25 cellular contexts compared by ENCODE assay signal in genomic region chr16:50804290-50804907, GRCh38.
A peak's percentile ranks its signal among the peaks of the same experiment; 100 is the strongest.
DNase-seq lines count a peak whose midpoint lies in the region; ATAC-seq and TF ChIP-seq lines count a peak whose summit lies in the region.
"Had no signal": no experiment of that assay in that cellular context is flagged by ENCODE, and none has a peak within 500 bp of the region (broad histone marks: within the 10 kb centered on the region; RNA-seq: fewer than 3 reads in every experiment).

No MANE protein-coding gene starts in this region.

- no peak overlapping the region for H3K4me3 ChIP-seq in GM23338
- H3K4me3 ChIP-seq in neuronal stem cell (ENCODE audit: low read length in 2 of 2): no peak overlapping the region

- no peak overlapping the region for H2BK120ac ChIP-seq in neuronal stem cell (ENCODE audit: low read depth, low read length)

- WGBS in neuronal stem cell (ENCODE audit: extremely low coverage in 2 of 2, insufficient read length in 2 of 2, insufficient replicate concordance in 1 of 2), 2 donors: no CpG with 5 or more reads among the region's 10 CpGs

- peaks cover 7% of the 10 kb centered on the region; the same call in 1 of the 2 replicates for H3K4me1 ChIP-seq in GM23338 (ENCODE audit: insufficient read depth)
- peaks cover 14 to 17% of the 10 kb centered on the region in 2 donors for H3K4me1 ChIP-seq in neuronal stem cell (ENCODE audit: control insufficient read depth in 2 of 2, insufficient read depth in 1 of 2, low read depth in 1 of 2, low read length in 2 of 2)
- H3K4me1 ChIP-seq: BE2C had no signal

- no peak overlapping the region for H2AFZ ChIP-seq in GM23338
- no peak overlapping the region for H2AFZ ChIP-seq in neuronal stem cell (ENCODE audit: low read length)

- H3K36me3 ChIP-seq in GM23338 (ENCODE audit: insufficient read depth) (no peaks in the 10 kb centered on the region), neuronal stem cell (replicated peaks in 1 of 2; ENCODE audit: control insufficient read depth in 2 of 2, insufficient read depth in 2 of 2, low read length in 2 of 2) (no peaks in the 10 kb centered on the region)
- H3K36me3 ChIP-seq: BE2C had no signal

- H3K9me3 Mint-ChIP-seq in T-helper 1 cell treated with Interleukin-12 subunit alpha and Interleukin-12 subunit beta and Interleukin-4 antibody, amounts not matched to agents 30 μg/mL and 1 μg/mL, for 36 hours: no peaks in the 10 kb centered on the region
- no peaks in the 10 kb centered on the region for H3K9me3 Mint-ChIP-seq in GM23338
- H3K9me3 Mint-ChIP-seq: CD14-positive monocyte had no signal

- no peaks in the 10 kb centered on the region for H3K79me2 ChIP-seq in GM23338 (replicated peaks; ENCODE audit: insufficient read depth)

- no peak overlapping the region for H3K9ac ChIP-seq in neuronal stem cell (ENCODE audit: low read depth, low read length, poor library complexity)
- H3K9ac ChIP-seq: SK-N-SH had no signal

- peaks cover 12% of the 10 kb centered on the region for H3K4me1 Mint-ChIP-seq in T-helper 1 cell treated with Interleukin-12 subunit alpha and Interleukin-12 subunit beta and Interleukin-4 antibody, amounts not matched to agents 30 μg/mL and 1 μg/mL, for 36 hours (ENCODE audit: low read depth)
- H3K4me1 Mint-ChIP-seq in GM23338: peaks cover 20% of the 10 kb centered on the region

- H3K27me3 ChIP-seq in GM23338 (ENCODE audit: insufficient read depth) (no peaks in the 10 kb centered on the region), neuronal stem cell (ENCODE audit: control insufficient read depth in 3 of 3, insufficient read depth in 3 of 3, low read depth in 1 of 3, low read length in 3 of 3) (no peaks in the 10 kb centered on the region)
- H3K27me3 ChIP-seq: BE2C had no signal

- no peaks in the 10 kb centered on the region for H3K9me3 ChIP-seq in neuronal stem cell (replicated peaks in 1 of 2; ENCODE audit: control insufficient read depth in 2 of 2, insufficient read depth in 1 of 2, low read depth in 1 of 2, low read length in 2 of 2)
- H3K9me3 ChIP-seq: BE2C, SK-N-SH had no signal

- H3K4me3 Mint-ChIP-seq in T-helper 1 cell treated with Interleukin-12 subunit alpha and Interleukin-12 subunit beta and Interleukin-4 antibody, amounts not matched to agents 30 μg/mL and 1 μg/mL, for 36 hours: no peak overlapping the region
- no peak overlapping the region for H3K4me3 Mint-ChIP-seq in GM23338
- H3K4me3 Mint-ChIP-seq: CD14-positive monocyte had no signal

- H4K8ac ChIP-seq in neuronal stem cell (ENCODE audit: low read depth, low read length): no peak overlapping the region

- H3K36me3 Mint-ChIP-seq in T-helper 1 cell treated with Interleukin-12 subunit alpha and Interleukin-12 subunit beta and Interleukin-4 antibody, amounts not matched to agents 30 μg/mL and 1 μg/mL, for 36 hours (ENCODE audit: low read depth): peaks cover 7% of the 10 kb centered on the region
- H3K36me3 Mint-ChIP-seq in GM23338 (ENCODE audit: low read depth): no peaks in the 10 kb centered on the region

- no peak for DNase-seq in T-helper 1 cell
- DNase-seq in GM23338 (ENCODE audit: low spot score): peak; percentile 4
- peak; percentile 30 for DNase-seq in left kidney (ENCODE audit: low read depth, low spot score)
- no peak for DNase-seq in neuronal stem cell (ENCODE audit: low spot score)
- DNase-seq in activated T-cell treated with anti-CD3 and anti-CD28 coated beads for 4 hours: no peak
- no peak for DNase-seq in NCI-H1694 treated with DMSO at 0.1 percent for 48 hours (lab: John Stamatoyannopoulos, UW)
- DNase-seq: ACHN; BE2C; HCEC 1CT; Kasumi-1; NCI-H1105; NCI-H1436 treated with DMSO at 0.1 percent for 48 hours; NCI-H1930; NCI-H2107; NCI-H446; NCI-H524 treated with DMSO at 0.1 percent for 48 hours; NCI-H82; NK-92 treated with Interleukin-12 subunit alpha and Interleukin-12 subunit beta, amount 100 ng/mL, for 24 hours; PC-3; SK-N-SH had no signal

- H3K9me2 ChIP-seq in GM23338 (ENCODE audit: insufficient read depth): no peaks in the 10 kb centered on the region
- H3K9me2 ChIP-seq: SK-N-SH had no signal

- H4K20me1 ChIP-seq in GM23338 (replicated peaks; ENCODE audit: insufficient read depth): no peaks in the 10 kb centered on the region

- H2BK15ac ChIP-seq in neuronal stem cell (ENCODE audit: low read length): no peak overlapping the region

- peak overlapping the region; percentile 6 for H3K18ac ChIP-seq in neuronal stem cell (ENCODE audit: low read length)

- H3K27me3 Mint-ChIP-seq in T-helper 1 cell treated with Interleukin-12 subunit alpha and Interleukin-12 subunit beta and Interleukin-4 antibody, amounts not matched to agents 30 μg/mL and 1 μg/mL, for 36 hours (ENCODE audit: low read depth): no peaks in the 10 kb centered on the region
- H3K27me3 Mint-ChIP-seq in GM23338 (ENCODE audit: insufficient read depth, low read depth, poor library complexity): peaks cover 13% of the 10 kb centered on the region

- no peak overlapping the region for H3K4ac ChIP-seq in neuronal stem cell (ENCODE audit: low read length)

- H3K27ac ChIP-seq in GM23338 (ENCODE audit: low read depth) (no peak overlapping the region), neuronal stem cell (replicated peaks; ENCODE audit: low read length) (no peak overlapping the region)
- H3K27ac ChIP-seq: 22Rv1, HL-60 had no signal

- ATAC-seq in GM23338: peak; percentile 12; the same call in 1 of the 3 replicates
- no peak for ATAC-seq in HG03354 (IDR thresholded peaks at IDR 0.05; ENCODE audit: poor library complexity, severe bottlenecking, unreplicated experiment)
- ATAC-seq: PC-3 had no signal

- no peaks in the 10 kb centered on the region for H3F3A ChIP-seq in GM23338 (replicated peaks; ENCODE audit: low read depth)

- H2BK5ac ChIP-seq in neuronal stem cell (ENCODE audit: low read length): no peak overlapping the region

- H4K91ac ChIP-seq in neuronal stem cell (ENCODE audit: low read depth, low read length, poor library complexity): no peak overlapping the region

- no peak overlapping the region for H3K4me2 ChIP-seq in GM23338
- no peak overlapping the region for H3K4me2 ChIP-seq in neuronal stem cell (ENCODE audit: insufficient read depth, low read length, poor library complexity, severe bottlenecking)
- H3K4me2 ChIP-seq: SK-N-SH had no signal

- peak overlapping the region; percentile 68 for H3K27ac Mint-ChIP-seq in T-helper 1 cell treated with Interleukin-12 subunit alpha and Interleukin-12 subunit beta and Interleukin-4 antibody, amounts not matched to agents 30 μg/mL and 1 μg/mL, for 36 hours
- H3K27ac Mint-ChIP-seq in GM23338: no peak overlapping the region

- no peaks in the 10 kb centered on the region for H3K79me1 ChIP-seq in neuronal stem cell (ENCODE audit: low read depth, low read length)

- no peak for TF ChIP-seq CTCF in GM23338 (conservative IDR thresholded peaks at IDR 0.05; ENCODE audit: low read depth in 2 of 2)

- no peak overlapping the region for H3K14ac ChIP-seq in neuronal stem cell (ENCODE audit: low read length)

- H2AK5ac ChIP-seq in neuronal stem cell (ENCODE audit: low read depth, low read length): peak overlapping the region; percentile 1

- H2BK12ac ChIP-seq in neuronal stem cell (ENCODE audit: low read length): no peak overlapping the region

- H3K23ac ChIP-seq in neuronal stem cell (ENCODE audit: low read depth, low read length, poor library complexity): no peak overlapping the region

TF ChIP-seq in GM23338, 12 proteins besides CTCF, POLR2A, EP300 and RAD21 (continues in another document):
- no peak for TF ChIP-seq ZNF331 (CRISPR knock-in tag; IDR thresholded peaks at IDR 0.05; ENCODE audit: low read depth)
- no peak for TF ChIP-seq ETS1 (IDR thresholded peaks at IDR 0.05)
- TF ChIP-seq EZH2phosphoT487 (IDR thresholded peaks at IDR 0.05; ENCODE audit: unreplicated experiment): no peak
- TF ChIP-seq ZNF114 (CRISPR knock-in tag; IDR thresholded peaks at IDR 0.05): no peak
- TF ChIP-seq REST (IDR thresholded peaks at IDR 0.05; ENCODE audit: unreplicated experiment): no peak
- TF ChIP-seq STAT1 (IDR thresholded peaks at IDR 0.05; ENCODE audit: unreplicated experiment): no peak
- no peak for TF ChIP-seq JUNB (IDR thresholded peaks at IDR 0.05; ENCODE audit: unreplicated experiment)
- no peak for TF ChIP-seq EZH2 (IDR thresholded peaks at IDR 0.05; ENCODE audit: low read depth, unreplicated experiment)
- no peak for TF ChIP-seq CREB1 (CRISPR knock-in tag; IDR thresholded peaks at IDR 0.05; ENCODE audit: low read depth)
- no peak for TF ChIP-seq POLR2AphosphoS5 (IDR thresholded peaks at IDR 0.05; ENCODE audit: low read depth)
- no peak for TF ChIP-seq NANOG (IDR thresholded peaks at IDR 0.05; ENCODE audit: borderline replicate concordance)

Comparison
In these comparisons a context has a peak if more than half of its experiments do, and no peak if none do; other contexts are left out.
1. DNase-seq: peak in GM23338 (single experiment) and left kidney (single experiment); none in T-helper 1 cell (0 of 5), neuronal stem cell (single experiment), activated T-cell treated with anti-CD3 and anti-CD28 coated beads for 4 hours (single experiment) and NCI-H1694 treated with DMSO at 0.1 percent for 48 hours (single experiment).